ENCODE assay signal across 31 cellular contexts in the genomic region with DNA sequence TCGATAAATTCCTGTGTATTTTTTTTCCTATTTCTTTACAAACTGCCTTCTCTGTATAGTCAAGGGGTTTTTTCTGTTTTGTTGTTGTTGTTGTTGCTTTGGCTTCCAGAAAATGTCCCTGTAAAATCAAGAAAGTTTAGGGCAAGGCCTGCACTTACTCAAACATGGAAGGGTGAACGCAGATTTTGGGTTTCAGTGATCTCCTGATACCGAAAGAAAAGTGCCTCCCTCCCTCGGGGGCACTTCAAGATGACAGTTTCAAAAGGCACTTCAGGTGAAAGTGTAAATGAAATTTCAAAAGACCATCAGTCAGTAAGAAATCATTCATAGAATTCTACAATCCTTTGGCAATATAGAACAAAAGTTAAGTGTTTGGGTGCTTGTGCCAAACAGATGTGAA. TPM values are rescaled to one million over a fixed set of nuclear protein-coding genes. Genes with fewer than 3 reads are reported as not detected.
DNase-seq lines count a peak whose midpoint lies in the region; ATAC-seq and TF ChIP-seq lines count a peak whose summit lies in the region.
"Had no signal": no experiment of that assay in that cellular context is flagged by ENCODE, and none has a peak within 500 bp of the region (broad histone marks: within the 10 kb centered on the region; RNA-seq: fewer than 3 reads in every experiment).

No MANE protein-coding gene starts in this region.

- DNase-seq in CD4-positive, CD25-positive, alpha-beta regulatory T cell = no peak
- DNase-seq in activated CD8-positive, alpha-beta T cell treated with anti-CD3 and anti-CD28 coated beads for 36 hours = no peak
- DNase-seq in NCI-H774 (lab: John Stamatoyannopoulos, UW) (no peak), right lobe of liver (no peak), UCSD-AML1 (lab: John Stamatoyannopoulos, UW; ENCODE audit: unreplicated experiment) (no peak), ovary (no peak)
- DNase-seq: activated CD4-positive, alpha-beta T cell treated with anti-CD3 and anti-CD28 coated beads for 4 hours; activated CD8-positive, alpha-beta memory T cell treated with anti-CD3 and anti-CD28 coated beads, Interleukin-2, amount 50 U/mL, for 4 hours; activated gamma-delta T cell treated with Interleukin-2 at 50 U/mL for 16 hours; COR-L47; DMS79; GDM1; mesendoderm; NCI-H1105 treated with DMSO at 0.1 percent for 48 hours; NCI-H2081; posterior cingulate gyrus; right cardiac atrium; stimulated activated CD4-positive, alpha-beta T cell treated with anti-CD3 and anti-CD28 coated beads, Interleukin-2, amount 100 ng/mL, for 48 hours; T-helper 17 cell had no signal

- peaks cover 9% of the 10 kb centered on the region for H3K4me1 ChIP-seq in CD4-positive, CD25-positive, alpha-beta regulatory T cell (ENCODE audit: control insufficient read depth, insufficient read depth, low read length, poor library complexity, severe bottlenecking)
- no peaks in the 10 kb centered on the region for H3K4me1 ChIP-seq in right lobe of liver
- H3K4me1 ChIP-seq in ovary (ENCODE audit: insufficient read depth) = no peaks in the 10 kb centered on the region
- H3K4me1 ChIP-seq: BLaER1, HAP-1, neural progenitor cell had no signal

- no peaks in the 10 kb centered on the region for H3K9me3 ChIP-seq in CD4-positive, CD25-positive, alpha-beta regulatory T cell (ENCODE audit: control insufficient read depth in 2 of 2, low read length in 2 of 2)
- H3K9me3 ChIP-seq in right lobe of liver (no peaks in the 10 kb centered on the region), ovary (no peaks in the 10 kb centered on the region)
- H3K9me3 ChIP-seq: BLaER1, HAP-1 had no signal

- H3K4me1 Mint-ChIP-seq in CD4-positive, CD25-positive, alpha-beta regulatory T cell = peaks cover 22 to 61% (median 34%) of the 10 kb centered on the region in 4 donors
- peaks cover 33% of the 10 kb centered on the region for H3K4me1 Mint-ChIP-seq in activated CD8-positive, alpha-beta T cell treated with anti-CD3 and anti-CD28 coated beads for 36 hours (ENCODE audit: low read depth)
- H3K4me1 Mint-ChIP-seq: neural progenitor cell had no signal

- POLR2A ChIA-PET in activated CD8-positive, alpha-beta T cell treated with anti-CD3 and anti-CD28 coated beads for 36 hours (lab: Charles Lee) = interaction anchor here (1.9 kb wide), 1 partner anchor 31 kb away, joined by 5 read pairs; no protein-coding TSS in a partner anchor

- H3K4me3 ChIP-seq in CD4-positive, CD25-positive, alpha-beta regulatory T cell (ENCODE audit: low read depth, low read length) = no peak overlapping the region
- H3K4me3 ChIP-seq in right lobe of liver (no peak overlapping the region), ovary (no peak overlapping the region)
- H3K4me3 ChIP-seq: BLaER1, HAP-1, neural progenitor cell, SK-N-MC had no signal

- WGBS in right lobe of liver (ENCODE audit: insufficient coverage, low coverage, low lambda C conversion rate, missing lambda C conversion rate) = 48% methylated on average over 4 of the region's 4 CpGs
- 88 to 90% (median 90%) methylated on average over 4 of the region's 4 CpGs for WGBS in ovary, 3 donors

- peak overlapping the region in 1 of 4 donors; percentile 17 for H3K4me3 Mint-ChIP-seq in CD4-positive, CD25-positive, alpha-beta regulatory T cell
- no peak overlapping the region for H3K4me3 Mint-ChIP-seq in activated CD8-positive, alpha-beta T cell treated with anti-CD3 and anti-CD28 coated beads for 36 hours
- H3K4me3 Mint-ChIP-seq: neural progenitor cell, T-helper 17 cell had no signal

- peak overlapping the region; percentile 21 to 78 (median 60) for H3K27ac Mint-ChIP-seq in CD4-positive, CD25-positive, alpha-beta regulatory T cell
- peak overlapping the region; percentile 74 for H3K27ac Mint-ChIP-seq in activated CD8-positive, alpha-beta T cell treated with anti-CD3 and anti-CD28 coated beads for 36 hours
- H3K27ac Mint-ChIP-seq: neural progenitor cell, T-helper 17 cell had no signal

- CTCF ChIA-PET in activated CD8-positive, alpha-beta T cell treated with anti-CD3 and anti-CD28 coated beads for 36 hours (lab: Charles Lee) = no interaction called here

- no peak overlapping the region for H3K27ac ChIP-seq in CD4-positive, CD25-positive, alpha-beta regulatory T cell (ENCODE audit: insufficient read depth, low read length, poor library complexity, severe bottlenecking)
- H3K27ac ChIP-seq in right lobe of liver (no peak overlapping the region), ovary (no peak overlapping the region)
- H3K27ac ChIP-seq: BLaER1, neural progenitor cell, SK-N-MC had no signal

- peaks cover 6% of the 10 kb centered on the region for H3K27me3 Mint-ChIP-seq in CD4-positive, CD25-positive, alpha-beta regulatory T cell
- H3K27me3 Mint-ChIP-seq in activated CD8-positive, alpha-beta T cell treated with anti-CD3 and anti-CD28 coated beads for 36 hours = no peaks in the 10 kb centered on the region
- H3K27me3 Mint-ChIP-seq: T-helper 17 cell had no signal

- no peaks in the 10 kb centered on the region for H3K36me3 ChIP-seq in CD4-positive, CD25-positive, alpha-beta regulatory T cell (ENCODE audit: control insufficient read depth, insufficient read depth, low read length)
- no peaks in the 10 kb centered on the region for H3K36me3 ChIP-seq in right lobe of liver
- H3K36me3 ChIP-seq in ovary = no peaks in the 10 kb centered on the region
- H3K36me3 ChIP-seq: BLaER1, HAP-1, neural progenitor cell had no signal

- no peak for TF ChIP-seq POLR2A in right lobe of liver (IDR thresholded peaks at IDR 0.05)
- TF ChIP-seq POLR2A in ovary (IDR thresholded peaks at IDR 0.05) = no peak

- peaks cover 5% of the 10 kb centered on the region for H3K36me3 Mint-ChIP-seq in CD4-positive, CD25-positive, alpha-beta regulatory T cell
- no peaks in the 10 kb centered on the region for H3K36me3 Mint-ChIP-seq in activated CD8-positive, alpha-beta T cell treated with anti-CD3 and anti-CD28 coated beads for 36 hours (ENCODE audit: low read depth)
- H3K36me3 Mint-ChIP-seq: neural progenitor cell had no signal

- no peak for TF ChIP-seq CTCF in activated CD8-positive, alpha-beta T cell treated with anti-CD3 and anti-CD28 coated beads for 36 hours (IDR thresholded peaks at IDR 0.05)
- TF ChIP-seq CTCF in right lobe of liver (IDR thresholded peaks at IDR 0.05) = no peak
- no peak for TF ChIP-seq CTCF in ovary (IDR thresholded peaks at IDR 0.05)

- TF ChIP-seq EP300 in ovary (IDR thresholded peaks at IDR 0.05) = no peak

- H3K27me3 ChIP-seq in CD4-positive, CD25-positive, alpha-beta regulatory T cell (ENCODE audit: control insufficient read depth, insufficient read depth, low read length) = no peaks in the 10 kb centered on the region
- H3K27me3 ChIP-seq in right lobe of liver (no peaks in the 10 kb centered on the region), ovary (no peaks in the 10 kb centered on the region)
- H3K27me3 ChIP-seq: BLaER1, neural progenitor cell had no signal

- intact Hi-C loops in activated CD8-positive, alpha-beta T cell treated with anti-CD3 and anti-CD28 coated beads for 36 hours (cut with micrococcal nuclease) = no loop called here
- intact Hi-C loops in right lobe of liver (cut with DNase I) (no loop called here), ovary (cut with DNase I) (no loop called here)

- no peaks in the 10 kb centered on the region for H3K9me3 Mint-ChIP-seq in CD4-positive, CD25-positive, alpha-beta regulatory T cell
- H3K9me3 Mint-ChIP-seq in activated CD8-positive, alpha-beta T cell treated with anti-CD3 and anti-CD28 coated beads for 36 hours = peaks cover 4% of the 10 kb centered on the region
- H3K9me3 Mint-ChIP-seq: neural progenitor cell had no signal

- ATAC-seq in CD4-positive, CD25-positive, alpha-beta regulatory T cell (ENCODE audit: low read depth in 2 of 2) = no peak
- ATAC-seq in GM18498 (IDR thresholded peaks at IDR 0.05; ENCODE audit: unreplicated experiment) = peak; percentile 60
- peak; percentile 41 for ATAC-seq in HG02798 (IDR thresholded peaks at IDR 0.05; ENCODE audit: poor library complexity, unreplicated experiment)
- peak; percentile 49 for ATAC-seq in activated CD8-positive, alpha-beta T cell treated with anti-CD3 and anti-CD28 coated beads for 36 hours
- no peak for ATAC-seq in right lobe of liver
- ATAC-seq: left lobe of liver, right cardiac atrium, T-helper 17 cell had no signal

RNA-seq across cellular contexts. Expression of gene TMPRSS4, which starts 43.4 kb away (rescaled TPM):
- not detected for total RNA-seq in CD4-positive, CD25-positive, alpha-beta regulatory T cell
- polyA plus RNA-seq in CD4-positive, CD25-positive, alpha-beta regulatory T cell = not detected
- total RNA-seq in activated CD8-positive, alpha-beta T cell treated with anti-CD3 and anti-CD28 coated beads for 36 hours = not detected
- total RNA-seq in right lobe of liver (under 1 TPM in 2 of 6 experiments, not detected in 4; 0.35 to 0.51 TPM), ovary (1 to 10 TPM in 2 of 7 donors, under 1 TPM in 2, not detected in 3; 0.20 to 2.3 (median 0.85) TPM)
- polyA plus RNA-seq in ovary = not detected
- total RNA-seq: dermis microvascular lymphatic vessel endothelial cell, endothelial cell of umbilical vein, HT1080, left lobe of liver, M059J, right cardiac atrium, T-helper 17 cell had no signal
- polyA plus RNA-seq: endothelial cell of umbilical vein, right cardiac atrium had no signal

RNA-seq across cellular contexts. Expression of gene IL10RA, which starts 47.2 kb away (rescaled TPM):
- 661 TPM for total RNA-seq in CD4-positive, CD25-positive, alpha-beta regulatory T cell
- 100 to 1,000 TPM; 572 to 666 (median 631) TPM for polyA plus RNA-seq in CD4-positive, CD25-positive, alpha-beta regulatory T cell
- 10 to 100 TPM; 73.3 to 80.9 TPM for total RNA-seq in activated CD8-positive, alpha-beta T cell treated with anti-CD3 and anti-CD28 coated beads for 36 hours
- 10 to 100 TPM in 2 of 6 experiments, 1 to 10 TPM in 4; 4.9 to 17.9 (median 7.4) TPM for total RNA-seq in right lobe of liver
- 10 to 100 TPM in 1 of 7 donors, 1 to 10 TPM in 6; 2.0 to 13.7 (median 6.7) TPM for total RNA-seq in ovary
- 10 to 100 TPM in 1 of 2 donors, 1 to 10 TPM in 1; 2.6 to 14.1 TPM for polyA plus RNA-seq in ovary
- total RNA-seq: dermis microvascular lymphatic vessel endothelial cell, endothelial cell of umbilical vein, HT1080 had no signal

RNA-seq across cellular contexts. Expression of gene SMIM35, which starts 53.3 kb away (rescaled TPM):
- 1.2 TPM for total RNA-seq in CD4-positive, CD25-positive, alpha-beta regulatory T cell
- polyA plus RNA-seq in CD4-positive, CD25-positive, alpha-beta regulatory T cell = 1 to 10 TPM in 2 of 4 donors, under 1 TPM in 2; 0.90 to 1.9 (median 1.3) TPM
- total RNA-seq in activated CD8-positive, alpha-beta T cell treated with anti-CD3 and anti-CD28 coated beads for 36 hours = under 1 TPM; 0.27 to 0.32 TPM
- total RNA-seq in right lobe of liver = not detected
- total RNA-seq in ovary = not detected
- polyA plus RNA-seq in ovary = under 1 TPM in 1 of 2 donors, not detected in 1; 0.08 TPM
- total RNA-seq: dermis microvascular lymphatic vessel endothelial cell, endothelial cell of umbilical vein, HT1080, M059J, right cardiac atrium, urinary bladder had no signal
- polyA plus RNA-seq: endothelial cell of umbilical vein, right cardiac atrium had no signal

Comparison
In these comparisons a context has a peak if more than half of its experiments do, and no peak if none do; other contexts are left out.
1. ATAC-seq: peak in GM18498 (single experiment), HG02798 (single experiment) and activated CD8-positive, alpha-beta T cell treated with anti-CD3 and anti-CD28 coated beads for 36 hours (single experiment); none in CD4-positive, CD25-positive, alpha-beta regulatory T cell (0 of 2) and right lobe of liver (0 of 4).